In genomic region chr1:27137022-27137542, GRCh38 we compare ENCODE assay signal across 8 cellular contexts. TPM values are rescaled to one million over a fixed set of nuclear protein-coding genes. Genes with fewer than 3 reads are reported as not detected.
DNase-seq lines count a peak whose midpoint lies in the region; ATAC-seq and TF ChIP-seq lines count a peak whose summit lies in the region.

No MANE protein-coding gene starts in this region.

- no peaks in the 10 kb centered on the region for H3K27me3 Mint-ChIP-seq in CD4-positive, CD25-positive, alpha-beta regulatory T cell
- H3K27me3 Mint-ChIP-seq in effector memory CD8-positive, alpha-beta T cell, result no peaks in the 10 kb centered on the region

- no peaks in the 10 kb centered on the region for H3K9me3 Mint-ChIP-seq in CD4-positive, CD25-positive, alpha-beta regulatory T cell
- no peaks in the 10 kb centered on the region for H3K9me3 Mint-ChIP-seq in effector memory CD8-positive, alpha-beta T cell

- DNase-seq in CD4-positive, CD25-positive, alpha-beta regulatory T cell, result peak; percentile 47 to 94 (median 79)
- DNase-seq in activated CD4-positive, alpha-beta T cell treated with anti-CD3 and anti-CD28 coated beads, Interleukin-2, amount 50 U/mL, for 1 hour, result peak; percentile 70
- DNase-seq in effector memory CD8-positive, alpha-beta T cell, result peak; percentile 65 to 78 (median 73)
- DNase-seq in sciatic nerve (ENCODE audit: low spot score) (peak; percentile 72), RKO (ENCODE audit: low spot score) (no peak)

- H3K9me3 ChIP-seq in CD4-positive, CD25-positive, alpha-beta regulatory T cell (ENCODE audit: control insufficient read depth in 2 of 2, low read length in 2 of 2), result no peaks in the 10 kb centered on the region

- H3K79me2 ChIP-seq in KMS-11 (ENCODE audit: insufficient read depth, low read depth), result no peaks in the 10 kb centered on the region

- no peaks in the 10 kb centered on the region for H4K20me1 ChIP-seq in KMS-11 (ENCODE audit: insufficient read depth)

- peak overlapping the region; percentile 94 for H3K4me2 ChIP-seq in KMS-11

- peak overlapping the region; percentile 71 for H3K4me3 ChIP-seq in CD4-positive, CD25-positive, alpha-beta regulatory T cell (ENCODE audit: low read depth, low read length)
- H3K4me3 ChIP-seq in KMS-11 (IDR thresholded peaks at IDR 0.05; ENCODE audit: insufficient read depth, low read depth, low read length), result no peak overlapping the region

- peaks cover 5 to 58% (median 33%) of the 10 kb centered on the region in 4 donors for H3K4me1 Mint-ChIP-seq in CD4-positive, CD25-positive, alpha-beta regulatory T cell
- peaks cover 37 to 41% of the 10 kb centered on the region in 2 donors for H3K4me1 Mint-ChIP-seq in effector memory CD8-positive, alpha-beta T cell (ENCODE audit: low read depth in 2 of 2)

- peaks cover 3% of the 10 kb centered on the region for H3K36me3 Mint-ChIP-seq in CD4-positive, CD25-positive, alpha-beta regulatory T cell
- H3K36me3 Mint-ChIP-seq in effector memory CD8-positive, alpha-beta T cell (ENCODE audit: insufficient read depth), result peaks cover 35% of the 10 kb centered on the region

- H3K27ac ChIP-seq in CD4-positive, CD25-positive, alpha-beta regulatory T cell (ENCODE audit: insufficient read depth, low read length, poor library complexity, severe bottlenecking), result peak overlapping the region; percentile 88
- peak overlapping the region; percentile 57; the same call in 1 of the 2 replicates for H3K27ac ChIP-seq in KMS-11

- peak; percentile 95 to 99 for ATAC-seq in CD4-positive, CD25-positive, alpha-beta regulatory T cell (ENCODE audit: low read depth in 2 of 2)
- ATAC-seq in effector memory CD8-positive, alpha-beta T cell (replicated peaks), result peak; percentile 87
- ATAC-seq in sciatic nerve (peak; percentile 58), HG02678 (IDR thresholded peaks at IDR 0.05; ENCODE audit: unreplicated experiment) (no peak), GM19467 (IDR thresholded peaks at IDR 0.05; ENCODE audit: unreplicated experiment) (no peak)

- TF ChIP-seq CTCF in KMS-11 (conservative IDR thresholded peaks at IDR 0.05; ENCODE audit: low read depth, low read length), result no peak

- H3K27ac Mint-ChIP-seq in CD4-positive, CD25-positive, alpha-beta regulatory T cell, result peak overlapping the region; percentile 98 to 99 (median 99)
- peak overlapping the region; percentile 98 for H3K27ac Mint-ChIP-seq in effector memory CD8-positive, alpha-beta T cell

- H3K4me3 Mint-ChIP-seq in CD4-positive, CD25-positive, alpha-beta regulatory T cell, result peak overlapping the region; percentile 64 to 93 (median 88)
- H3K4me3 Mint-ChIP-seq in effector memory CD8-positive, alpha-beta T cell, result peak overlapping the region; percentile 78 to 85

- H3K36me3 ChIP-seq in CD4-positive, CD25-positive, alpha-beta regulatory T cell (ENCODE audit: control insufficient read depth, insufficient read depth, low read length), result no peaks in the 10 kb centered on the region
- H3K36me3 ChIP-seq in KMS-11 (ENCODE audit: insufficient read depth), result no peaks in the 10 kb centered on the region

- intact Hi-C loops in sciatic nerve (cut with DNase I), result no loop called here

- H3K27me3 ChIP-seq in CD4-positive, CD25-positive, alpha-beta regulatory T cell (ENCODE audit: control insufficient read depth, insufficient read depth, low read length), result no peaks in the 10 kb centered on the region
- no peaks in the 10 kb centered on the region for H3K27me3 ChIP-seq in KMS-11 (ENCODE audit: insufficient read depth, low read depth)

- peaks cover 29% of the 10 kb centered on the region for H3K4me1 ChIP-seq in CD4-positive, CD25-positive, alpha-beta regulatory T cell (ENCODE audit: control insufficient read depth, insufficient read depth, low read length, poor library complexity, severe bottlenecking)
- peaks cover 45% of the 10 kb centered on the region for H3K4me1 ChIP-seq in KMS-11 (ENCODE audit: low read depth, poor library complexity, severe bottlenecking)

- peak overlapping the region; percentile 38; the same call in 1 of the 2 replicates for H2AFZ ChIP-seq in KMS-11 (ENCODE audit: low read depth)

- peak overlapping the region; percentile 25; the same call in 1 of the 2 replicates for H3K9ac ChIP-seq in KMS-11

RNA-seq across cellular contexts. Expression of gene SLC9A1, which starts 17.8 kb away (rescaled TPM):
- 32.3 TPM for total RNA-seq in CD4-positive, CD25-positive, alpha-beta regulatory T cell
- 1 to 10 TPM; 5.4 to 8.7 (median 7.0) TPM for polyA plus RNA-seq in CD4-positive, CD25-positive, alpha-beta regulatory T cell
- 17.3 TPM for total RNA-seq in sciatic nerve

Comparison
In these comparisons a context has a peak if more than half of its experiments do, and no peak if none do; other contexts are left out.
1. ATAC-seq: peak in CD4-positive, CD25-positive, alpha-beta regulatory T cell (2 of 2), effector memory CD8-positive, alpha-beta T cell (single experiment) and sciatic nerve (single experiment); none in HG02678 (single experiment) and GM19467 (single experiment).